In the genomic region with DNA sequence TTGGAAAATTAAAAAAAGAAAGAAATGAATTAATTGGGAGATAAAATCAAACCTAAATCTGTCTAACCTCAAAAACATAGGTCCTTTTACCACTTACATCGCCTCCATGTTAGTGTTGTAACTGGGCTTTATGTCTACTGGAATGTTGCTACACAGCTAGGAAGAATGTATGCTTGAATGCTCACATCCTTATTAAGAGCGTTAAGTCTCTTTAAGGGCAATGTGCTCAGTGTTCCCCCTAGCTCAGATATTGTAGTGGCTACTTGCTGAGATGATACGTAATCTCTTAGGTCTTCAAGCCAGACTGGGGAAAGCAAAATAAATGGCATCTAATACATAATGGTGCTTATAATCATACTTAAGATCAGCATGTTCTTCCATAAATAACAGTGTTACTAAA, we compare ENCODE assay signal across 19 cellular contexts.
"Had no signal": no experiment of that assay in that cellular context is flagged by ENCODE, and none has a peak within 500 bp of the region (broad histone marks: within the 10 kb centered on the region; RNA-seq: fewer than 3 reads in every experiment).

No MANE protein-coding gene starts in this region.

- ATAC-seq: esophagus mucosa, heart right ventricle, natural killer cell, psoas muscle had no signal

- DNase-seq: effector memory CD4-positive, alpha-beta T cell; heart right ventricle; immature natural killer cell; kidney; left cardiac atrium; natural killer cell; psoas muscle; sigmoid colon; stimulated activated CD4-positive, alpha-beta T cell treated with anti-CD3 and anti-CD28 coated beads, Interleukin-12 subunit alpha, Interleukin-12 subunit beta, amount 100 ng/mL, for 4 hours; stimulated activated naive CD4-positive, alpha-beta T cell; stomach; substantia nigra; transverse colon had no signal

- FAIRE-seq: endometrium, frontal cortex, kidney had no signal

- H3K4me3 ChIP-seq: heart right ventricle, psoas muscle, right atrium auricular region, sigmoid colon, skin epidermis, stomach, thoracic aorta, transverse colon had no signal
